Comparison of ENCODE assay signal across 8 cellular contexts in genomic region chr5:35617060-35617434, GRCh38. TPM values are rescaled to one million over a fixed set of nuclear protein-coding genes. Genes with fewer than 3 reads are reported as not detected.
A peak's percentile ranks its signal among the peaks of the same experiment; 100 is the strongest.
DNase-seq lines count a peak whose midpoint lies in the region; ATAC-seq and TF ChIP-seq lines count a peak whose summit lies in the region.

No MANE protein-coding gene starts in this region.

- peaks cover 0 to 15% (median 0%) of the 10 kb centered on the region in 12 donors for H3K9me3 ChIP-seq in heart left ventricle
- H3K9me3 ChIP-seq in muscle layer of duodenum (ENCODE audit: control insufficient read depth in 1 of 2, low read length in 2 of 2): peaks cover 0 to 3% of the 10 kb centered on the region in 2 donors
- H3K9me3 ChIP-seq in upper lobe of right lung: no peaks in the 10 kb centered on the region

- ATAC-seq in heart left ventricle: no peak
- no peak for ATAC-seq in left ventricle myocardium superior
- ATAC-seq in central memory CD8-positive, alpha-beta T cell (replicated peaks; ENCODE audit: extremely low read depth, poor library complexity, severe bottlenecking): no peak
- no peak for ATAC-seq in upper lobe of right lung
- ATAC-seq in GM21381 (IDR thresholded peaks at IDR 0.05; ENCODE audit: unreplicated experiment): no peak

- H3K27ac Mint-ChIP-seq in central memory CD8-positive, alpha-beta T cell (ENCODE audit: low read depth): peak overlapping the region; percentile 98

- no peak for TF ChIP-seq POLR2A in heart left ventricle (IDR thresholded peaks at IDR 0.05)

- H3K9me3 Mint-ChIP-seq in central memory CD8-positive, alpha-beta T cell: peaks cover 5% of the 10 kb centered on the region

- H3K4me1 ChIP-seq in heart left ventricle: peaks cover 0 to 17% (median 7%) of the 10 kb centered on the region in 12 donors
- peaks cover 0 to 9% of the 10 kb centered on the region in 2 donors for H3K4me1 ChIP-seq in muscle layer of duodenum (ENCODE audit: control insufficient read depth in 1 of 2, insufficient read depth in 2 of 2, low read length in 2 of 2)
- peaks cover 10% of the 10 kb centered on the region for H3K4me1 ChIP-seq in upper lobe of right lung

- H3K27me3 ChIP-seq in heart left ventricle (no peaks in the 10 kb centered on the region), muscle layer of duodenum (ENCODE audit: low read depth, low read length) (no peaks in the 10 kb centered on the region), upper lobe of right lung (no peaks in the 10 kb centered on the region)

- peaks cover 28% of the 10 kb centered on the region for H3K4me1 Mint-ChIP-seq in central memory CD8-positive, alpha-beta T cell

- DNase-seq in heart left ventricle (no peak), left ventricle myocardium superior (no peak), upper lobe of right lung (no peak), RPMI8226 (no peak), germinal center (ENCODE audit: low spot score) (no peak)
- DNase-seq in central memory CD8-positive, alpha-beta T cell (ENCODE audit: low spot score in 2 of 2): no peak

- no peaks in the 10 kb centered on the region for H3K27me3 Mint-ChIP-seq in central memory CD8-positive, alpha-beta T cell

- H3K36me3 ChIP-seq in heart left ventricle (no peaks in the 10 kb centered on the region), muscle layer of duodenum (ENCODE audit: control insufficient read depth in 1 of 2, insufficient read depth in 2 of 2, low read length in 2 of 2) (no peaks in the 10 kb centered on the region), upper lobe of right lung (no peaks in the 10 kb centered on the region)

- H3K27ac ChIP-seq in heart left ventricle (peak overlapping the region in 1 of 12 donors; percentile 35), muscle layer of duodenum (ENCODE audit: low read length) (no peak overlapping the region), upper lobe of right lung (no peak overlapping the region)

- intact Hi-C loops in heart left ventricle (cut with DNase I) (loop anchor here (1.0 to 10.0 kb wide), 5 partner anchors 305 to 310 kb away; no protein-coding TSS in a partner anchor), left ventricle myocardium superior (cut with micrococcal nuclease) (loop anchor here (10.0 kb wide), 1 partner anchor 308 kb away; no protein-coding TSS in a partner anchor), upper lobe of right lung (cut with DNase I) (loop anchor here (10.0 kb wide), 1 partner anchor 308 kb away; no protein-coding TSS in a partner anchor)

- TF ChIP-seq CTCF in heart left ventricle (IDR thresholded peaks at IDR 0.05) (no peak), upper lobe of right lung (IDR thresholded peaks at IDR 0.05) (no peak)

- peak overlapping the region in 10 of 12 donors; percentile 57 to 86 (median 80) for H3K4me3 ChIP-seq in heart left ventricle
- peak overlapping the region; percentile 84 to 99 for H3K4me3 ChIP-seq in muscle layer of duodenum (ENCODE audit: low read depth in 1 of 2, low read length in 2 of 2)
- H3K4me3 ChIP-seq in upper lobe of right lung: peak overlapping the region; percentile 80

- H3K36me3 Mint-ChIP-seq in central memory CD8-positive, alpha-beta T cell (ENCODE audit: insufficient read depth): peaks cover 9% of the 10 kb centered on the region

- H3K4me3 Mint-ChIP-seq in central memory CD8-positive, alpha-beta T cell: peak overlapping the region; percentile 78

- WGBS in heart left ventricle, 4 donors: 40 to 52% (median 44%) methylated on average over 3 of the region's 3 CpGs

RNA-seq across cellular contexts. Expression of gene SPEF2, which starts 0.6 kb away (rescaled TPM):
- total RNA-seq in heart left ventricle: 1 to 10 TPM in 6 of 9 donors, under 1 TPM in 3; 0.69 to 4.1 (median 1.5) TPM
- under 1 TPM; 0.46 to 0.60 TPM for polyA plus RNA-seq in heart left ventricle
- 2.7 TPM for total RNA-seq in left ventricle myocardium superior
- 9.9 TPM for total RNA-seq in upper lobe of right lung
